Comparison of ENCODE assay signal across 8 cellular contexts in genomic region chr4:77385124-77385969, GRCh38.
A peak's percentile ranks its signal among the peaks of the same experiment; 100 is the strongest.
DNase-seq lines count a peak whose midpoint lies in the region; ATAC-seq and TF ChIP-seq lines count a peak whose summit lies in the region.

No MANE protein-coding gene starts in this region.

- H3K4me3 ChIP-seq in breast epithelium = no peak overlapping the region

- H2AK5ac ChIP-seq in H9 (ENCODE audit: insufficient read length, low read length) = no peak overlapping the region

- H3K27me3 Mint-ChIP-seq in H9 (ENCODE audit: low read depth) = 0 out of 2 replicates have a peak, but pooled peaks cover 2% of the 10 kb centered on the region

- no peak overlapping the region for H4K91ac ChIP-seq in H9 (ENCODE audit: insufficient read length, low read depth, low read length)

- WGBS in H9 (ENCODE audit: extremely low coverage, insufficient read length, low lambda C conversion rate) = no CpG with 5 or more reads among the region's 4 CpGs

- H3K4me1 ChIP-seq in H9 (ENCODE audit: insufficient read depth, low read length) (peaks cover 7% of the 10 kb centered on the region; the same call in 1 of the 2 replicates), breast epithelium (no peaks in the 10 kb centered on the region)

- no peak overlapping the region for H3K23ac ChIP-seq in H9 (ENCODE audit: insufficient read length, low read depth, low read length)

- no peak for ATAC-seq in GM18519 (IDR thresholded peaks at IDR 0.05; ENCODE audit: low FRiP score, unreplicated experiment)

- H4K5ac ChIP-seq in H9 (ENCODE audit: insufficient read length, low read depth, low read length) = no peak overlapping the region

- H3K4me1 Mint-ChIP-seq in H9 = peaks cover 16% of the 10 kb centered on the region in 2 experiments

- H3K36me3 Mint-ChIP-seq in H9 (ENCODE audit: insufficient read depth in 1 of 3, low read depth in 3 of 3) = no peaks in the 10 kb centered on the region

- H2BK20ac ChIP-seq in H9 (ENCODE audit: low read depth, low read length, poor library complexity, severe bottlenecking) = no peak overlapping the region

- no peak overlapping the region for H2BK120ac ChIP-seq in H9 (ENCODE audit: low read depth, low read length, poor library complexity, severe bottlenecking)

- in situ Hi-C loops in G401 (cut with HindIII; ENCODE audit: low sequenced_read_pairs) = no loop called here

- H3K14ac ChIP-seq in H9 (ENCODE audit: insufficient read depth, low read length) = no peak overlapping the region

- H3K27ac ChIP-seq in H9 (ENCODE audit: insufficient read length, low read depth, low read length) (no peak overlapping the region), VCaP (no peak overlapping the region), breast epithelium (no peak overlapping the region)

- no peak overlapping the region for H2BK12ac ChIP-seq in H9 (ENCODE audit: insufficient read length, low read depth, low read length)

- H2BK15ac ChIP-seq in H9 (ENCODE audit: low read depth, low read length) = no peak overlapping the region

- H3K27ac Mint-ChIP-seq in H9 = no peak overlapping the region

- no peak overlapping the region for H2AFZ ChIP-seq in H9 (ENCODE audit: low read length)

- H3K9me3 Mint-ChIP-seq in H9 = no peaks in the 10 kb centered on the region; a peak in 1 of 5 replicates

- intact Hi-C loops in breast epithelium (cut with DNase I; ENCODE audit: low total_unique reads) = no loop called here

- H3K56ac ChIP-seq in H9 (ENCODE audit: insufficient read length, low read depth, low read length) = no peak overlapping the region

- H3K79me2 ChIP-seq in H9 (ENCODE audit: insufficient read depth, low read length) = no peaks in the 10 kb centered on the region

- H3K18ac ChIP-seq in H9 (ENCODE audit: insufficient read length, low read depth, low read length) = no peak overlapping the region

- no peak overlapping the region for H3K4ac ChIP-seq in H9 (ENCODE audit: low read depth, low read length)

- no peak overlapping the region for H4K8ac ChIP-seq in H9 (replicated peaks; ENCODE audit: insufficient read length, low read depth, low read length)

- H3K4me3 Mint-ChIP-seq in H9 = no peak overlapping the region

- TF ChIP-seq POLR2A in breast epithelium (IDR thresholded peaks at IDR 0.05) = no peak

- no peaks in the 10 kb centered on the region for H3K27me3 ChIP-seq in H9 (ENCODE audit: insufficient read depth, low read length)
- no peaks in the 10 kb centered on the region for H3K27me3 ChIP-seq in breast epithelium

- H3K36me3 ChIP-seq in breast epithelium = no peaks in the 10 kb centered on the region

- no peak overlapping the region for H2BK5ac ChIP-seq in H9 (ENCODE audit: insufficient read length, low read length)

- TF ChIP-seq CTCF in H9 (conservative IDR thresholded peaks at IDR 0.05) (peak; percentile 84), VCaP (conservative IDR thresholded peaks at IDR 0.05) (peak; percentile 97), breast epithelium (IDR thresholded peaks at IDR 0.05) (peak; percentile 55 to 85 (median 70))

- H3K79me1 ChIP-seq in H9 (ENCODE audit: insufficient read depth, low read depth, low read length, poor library complexity, severe bottlenecking) = no peaks in the 10 kb centered on the region

- H3K4me2 ChIP-seq in H9 (ENCODE audit: insufficient read depth, insufficient read length, low read length) = no peak overlapping the region

- H3K9ac ChIP-seq in H9 (ENCODE audit: extremely low read depth, insufficient read length, low read length) = no peak overlapping the region

- H3K23me2 ChIP-seq in H9 (ENCODE audit: insufficient read length, low read depth, low read length, poor library complexity, severe bottlenecking) = no peaks in the 10 kb centered on the region

- peak; percentile 59 for DNase-seq in G401 (ENCODE audit: low spot score)
- DNase-seq in H9 = peak; percentile 74
- peak; percentile 8 for DNase-seq in NCI-H1092 (lab: John Stamatoyannopoulos, UW)
- peak; percentile 57 to 59 for DNase-seq in breast epithelium (ENCODE audit: low spot score in 2 of 2)
- DNase-seq in islet precursor cell = peak; percentile 76
- peak; percentile 17 to 36 (median 22) for DNase-seq in stimulated activated CD4-positive, alpha-beta T cell treated with anti-CD3 and anti-CD28 coated beads, Interleukin-1b, Interleukin-23, amount 100 ng/mL, for 24 hours (ENCODE audit: low read depth in 4 of 4, low spot score in 1 of 4)

- no peak overlapping the region for H3T11ph ChIP-seq in H9 (ENCODE audit: low read length)

- H3K9me3 ChIP-seq in H9 (ENCODE audit: control insufficient read depth, low read depth, low read length) = no peaks in the 10 kb centered on the region
- H3K9me3 ChIP-seq in breast epithelium = no peaks in the 10 kb centered on the region

- H4K20me1 ChIP-seq in H9 (ENCODE audit: control insufficient read depth, insufficient read depth, insufficient read length) = no peaks in the 10 kb centered on the region

Comparison
In these comparisons a context has a peak if more than half of its experiments do, and no peak if none do; other contexts are left out.
1. DNase-seq: peak in every context shown above with its lines; median percentile 76 in islet precursor cell; 74 in H9; 59 in G401; 58 in breast epithelium; 22 in stimulated activated CD4-positive, alpha-beta T cell treated with anti-CD3 and anti-CD28 coated beads, Interleukin-1b, Interleukin-23, amount 100 ng/mL, for 24 hours; 8 in NCI-H1092.